ENCODE assay signal across 20 cellular contexts in the genomic region with DNA sequence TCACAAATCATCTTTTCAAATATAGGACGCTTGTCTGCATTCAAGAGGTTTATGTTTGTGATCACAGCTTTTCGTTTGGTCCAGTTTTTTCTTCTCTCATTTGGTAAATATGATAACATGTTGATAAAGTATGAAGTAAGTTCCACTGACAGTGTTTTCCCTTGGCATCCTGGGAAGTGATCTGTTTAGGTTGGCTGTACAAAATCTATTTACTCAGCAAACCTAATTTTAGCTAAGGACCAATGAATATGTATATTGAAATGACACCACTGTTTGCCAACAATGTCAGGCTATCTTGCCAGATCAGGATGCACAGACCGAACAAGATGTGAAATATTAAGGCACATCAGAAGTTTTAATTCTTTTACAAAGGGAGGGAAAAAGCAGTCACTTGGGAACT.
DNase-seq lines count a peak whose midpoint lies in the region; ATAC-seq and TF ChIP-seq lines count a peak whose summit lies in the region.
"Had no signal": no experiment of that assay in that cellular context is flagged by ENCODE, and none has a peak within 500 bp of the region (broad histone marks: within the 10 kb centered on the region; RNA-seq: fewer than 3 reads in every experiment).

No MANE protein-coding gene starts in this region.

- peak; percentile 95 for DNase-seq in LNCaP clone FGC (ENCODE audit: low read depth)
- no peak for DNase-seq in activated T-cell treated with anti-CD3 and anti-CD28 coated beads, Interleukin-2, amount 50 U/mL, for 4 hours
- no peak for DNase-seq in activated effector memory CD4-positive, alpha-beta T cell treated with anti-CD3 and anti-CD28 coated beads, Interleukin-2, amount 50 U/mL, for 16 hours
- DNase-seq: Caco-2; CD4-positive, CD25-positive, alpha-beta regulatory T cell; CD8-positive, alpha-beta T cell; DMS 273 treated with DMSO at 0.1 percent for 48 hours; DMS79; EL; GDM1; H9 had no signal

- H3K4me3 ChIP-seq in LNCaP clone FGC (ENCODE audit: low read depth, low read length) (no peak overlapping the region), OCI-LY3 (ENCODE audit: low read length) (no peak overlapping the region)
- H3K4me3 ChIP-seq: BLaER1, GM12878, GM23338 had no signal

- H3K79me2 ChIP-seq in OCI-LY3 (ENCODE audit: low read length), result no peaks in the 10 kb centered on the region

- H3K9me3 Mint-ChIP-seq in nephron, result no peaks in the 10 kb centered on the region
- H3K9me3 Mint-ChIP-seq in activated T-cell treated with anti-CD3 and anti-CD28 coated beads, Interleukin-2, amount 50 U/mL, for 4 hours, result peaks cover 9% of the 10 kb centered on the region
- H3K9me3 Mint-ChIP-seq: GM23338, H9 had no signal

- no peaks in the 10 kb centered on the region for H3K36me3 Mint-ChIP-seq in nephron (ENCODE audit: low read depth)
- no peaks in the 10 kb centered on the region for H3K36me3 Mint-ChIP-seq in activated T-cell treated with anti-CD3 and anti-CD28 coated beads, Interleukin-2, amount 50 U/mL, for 4 hours (ENCODE audit: insufficient read depth)
- H3K36me3 Mint-ChIP-seq: CD4-positive, CD25-positive, alpha-beta regulatory T cell; CD8-positive, alpha-beta T cell had no signal

- peaks cover 20% of the 10 kb centered on the region for H3K4me1 ChIP-seq in OCI-LY3 (ENCODE audit: low read length)
- H3K4me1 ChIP-seq: BLaER1, Caco-2 had no signal

- H3K9ac ChIP-seq in OCI-LY3 (ENCODE audit: low read length), result no peak overlapping the region
- H3K9ac ChIP-seq: BLaER1 had no signal

- H3K4me2 ChIP-seq in OCI-LY3 (ENCODE audit: low read length), result peak overlapping the region; percentile 73; the same call in 1 of the 2 replicates
- H3K4me2 ChIP-seq: BLaER1 had no signal

- H3K36me3 ChIP-seq in OCI-LY3 (replicated peaks; ENCODE audit: low read depth, low read length), result no peaks in the 10 kb centered on the region
- H3K36me3 ChIP-seq: BLaER1 had no signal

- ATAC-seq in GM18907 (IDR thresholded peaks at IDR 0.05; ENCODE audit: unreplicated experiment), result no peak
- ATAC-seq in activated T-cell treated with anti-CD3 and anti-CD28 coated beads, Interleukin-2, amount 50 U/mL, for 4 hours, result no peak
- ATAC-seq: CD8-positive, alpha-beta T cell; GM23338; HCT116 had no signal

- TF ChIP-seq CTCF in LNCaP clone FGC (IDR thresholded peaks at IDR 0.05; ENCODE audit: control insufficient read depth, extremely low read depth, insufficient read depth), result no peak
- TF ChIP-seq CTCF in OCI-LY3 (IDR thresholded peaks at IDR 0.05; ENCODE audit: low read depth, low read length), result no peak
- TF ChIP-seq CTCF in nephron (IDR thresholded peaks at IDR 0.05; ENCODE audit: unreplicated experiment in 3 of 3), result no peak

- H3K27ac Mint-ChIP-seq in nephron, result peak overlapping the region; percentile 1 to 28 (median 22)
- H3K27ac Mint-ChIP-seq: B cell; CD4-positive, CD25-positive, alpha-beta regulatory T cell; CD8-positive, alpha-beta T cell; GM23338; H9 had no signal

- H3K4me3 Mint-ChIP-seq in nephron, result no peak overlapping the region
- H3K4me3 Mint-ChIP-seq in activated T-cell treated with anti-CD3 and anti-CD28 coated beads, Interleukin-2, amount 50 U/mL, for 4 hours, result no peak overlapping the region
- H3K4me3 Mint-ChIP-seq: B cell; CD4-positive, CD25-positive, alpha-beta regulatory T cell; CD8-positive, alpha-beta T cell; GM23338; H9 had no signal

- H3K27me3 Mint-ChIP-seq in nephron (ENCODE audit: low read depth), result no peaks in the 10 kb centered on the region
- H3K27me3 Mint-ChIP-seq in activated T-cell treated with anti-CD3 and anti-CD28 coated beads, Interleukin-2, amount 50 U/mL, for 4 hours (ENCODE audit: low read depth), result no peaks in the 10 kb centered on the region
- H3K27me3 Mint-ChIP-seq: B cell; CD4-positive, CD25-positive, alpha-beta regulatory T cell had no signal

- peaks cover 35% of the 10 kb centered on the region for H3K27me3 ChIP-seq in OCI-LY3 (ENCODE audit: low read depth, low read length)
- H3K27me3 ChIP-seq: BLaER1 had no signal

- no peak overlapping the region for H3K27ac ChIP-seq in OCI-LY3 (ENCODE audit: low read length)
- H3K27ac ChIP-seq: BLaER1, C4-2B had no signal

- H3K9me3 ChIP-seq in OCI-LY3 (ENCODE audit: insufficient read depth, low read length), result no peaks in the 10 kb centered on the region
- H3K9me3 ChIP-seq: BLaER1, Caco-2 had no signal

- no peaks in the 10 kb centered on the region for H4K20me1 ChIP-seq in OCI-LY3 (ENCODE audit: insufficient read depth, low read length)
- H4K20me1 ChIP-seq: BLaER1 had no signal

- H2AFZ ChIP-seq in OCI-LY3 (ENCODE audit: low read depth, low read length), result no peak overlapping the region
- H2AFZ ChIP-seq: GM23338 had no signal

- peaks cover 36% of the 10 kb centered on the region for H3K4me1 Mint-ChIP-seq in nephron
- H3K4me1 Mint-ChIP-seq in activated T-cell treated with anti-CD3 and anti-CD28 coated beads, Interleukin-2, amount 50 U/mL, for 4 hours (ENCODE audit: low read depth), result no peaks in the 10 kb centered on the region
- H3K4me1 Mint-ChIP-seq: B cell; CD4-positive, CD25-positive, alpha-beta regulatory T cell had no signal
